ENCODE assay signal across 15 cellular contexts in genomic region chr22:46319319-46319718, GRCh38. TPM values are rescaled to one million over a fixed set of nuclear protein-coding genes. Genes with fewer than 3 reads are reported as not detected.
DNase-seq lines count a peak whose midpoint lies in the region; ATAC-seq and TF ChIP-seq lines count a peak whose summit lies in the region.
"Had no signal": no experiment of that assay in that cellular context is flagged by ENCODE, and none has a peak within 500 bp of the region (broad histone marks: within the 10 kb centered on the region; RNA-seq: fewer than 3 reads in every experiment).

No MANE protein-coding gene starts in this region.

- no peaks in the 10 kb centered on the region for H3K9me3 Mint-ChIP-seq in CD4-positive, CD25-positive, alpha-beta regulatory T cell
- H3K9me3 Mint-ChIP-seq in endodermal cell, result no peaks in the 10 kb centered on the region
- H3K9me3 Mint-ChIP-seq: CD8-positive, alpha-beta T cell; HFFc6 had no signal

- WGBS in endodermal cell (ENCODE audit: insufficient coverage in 1 of 2, insufficient read length in 1 of 2), 2 experiments, result 98 to 99% methylated on average over 7 to 10 of the region's 10 CpGs
- 95 to 98% (median 97%) methylated on average over 10 of the region's 10 CpGs for WGBS in spleen, 5 donors

- no peak overlapping the region for H3K4me3 Mint-ChIP-seq in CD4-positive, CD25-positive, alpha-beta regulatory T cell
- H3K4me3 Mint-ChIP-seq in endodermal cell, result no peak overlapping the region
- H3K4me3 Mint-ChIP-seq: CD8-positive, alpha-beta T cell; HFFc6 had no signal

- no peaks in the 10 kb centered on the region for H3K36me3 ChIP-seq in CD4-positive, CD25-positive, alpha-beta regulatory T cell (ENCODE audit: control insufficient read depth, insufficient read depth, low read length)
- H3K36me3 ChIP-seq in H7 (replicated peaks; ENCODE audit: control insufficient read depth, insufficient read depth, low read length), result peaks cover 30% of the 10 kb centered on the region
- peaks cover 72% of the 10 kb centered on the region for H3K36me3 ChIP-seq in endodermal cell (ENCODE audit: control insufficient read depth, insufficient read depth, low read length)
- H3K36me3 ChIP-seq in spleen, result peaks cover 0 to 93% (median 0%) of the 10 kb centered on the region in 6 donors

- no peaks in the 10 kb centered on the region for H3K36me3 Mint-ChIP-seq in CD4-positive, CD25-positive, alpha-beta regulatory T cell
- peaks cover 80% of the 10 kb centered on the region for H3K36me3 Mint-ChIP-seq in endodermal cell (ENCODE audit: low read depth)
- H3K36me3 Mint-ChIP-seq: CD8-positive, alpha-beta T cell had no signal

- ATAC-seq in CD4-positive, CD25-positive, alpha-beta regulatory T cell (ENCODE audit: low read depth in 2 of 2), result no peak
- no peak for ATAC-seq in GM18519 (IDR thresholded peaks at IDR 0.05; ENCODE audit: low FRiP score, unreplicated experiment)
- ATAC-seq: A549; CD8-positive, alpha-beta T cell had no signal

- H3K27ac Mint-ChIP-seq in CD4-positive, CD25-positive, alpha-beta regulatory T cell, result peak overlapping the region in 2 of 3 donors; percentile 55 to 65
- peak overlapping the region; percentile 14 for H3K27ac Mint-ChIP-seq in endodermal cell
- H3K27ac Mint-ChIP-seq: CD8-positive, alpha-beta T cell; HFFc6 had no signal

- no peak overlapping the region for H3K4me3 ChIP-seq in CD4-positive, CD25-positive, alpha-beta regulatory T cell (ENCODE audit: low read depth, low read length)
- H3K4me3 ChIP-seq in H7 (ENCODE audit: insufficient read depth, low read depth, low read length), result no peak overlapping the region
- H3K4me3 ChIP-seq in endodermal cell (ENCODE audit: low read length), result no peak overlapping the region
- H3K4me3 ChIP-seq in spleen, result no peak overlapping the region
- H3K4me3 ChIP-seq: A549 had no signal

- TF ChIP-seq CTCF in endodermal cell (conservative IDR thresholded peaks at IDR 0.05) (no peak), spleen (IDR thresholded peaks at IDR 0.05 in 8 of 11, conservative IDR thresholded peaks at IDR 0.05 in 3 of 11) (no peak)

- no peak for DNase-seq in CD4-positive, CD25-positive, alpha-beta regulatory T cell
- DNase-seq in H7, result peak; percentile 23
- DNase-seq in endodermal cell, result no peak
- peak; percentile 54 for DNase-seq in spleen
- no peak for DNase-seq in effector CD8-positive, alpha-beta T cell (lab: John Stamatoyannopoulos, UW)
- DNase-seq: BE2C; CD8-positive, alpha-beta T cell; COR-L47; DMS53; GF-D8; HCEC 1CT; HFFc6 had no signal

- TF ChIP-seq POLR2A in spleen (IDR thresholded peaks at IDR 0.05), result no peak

- no peak overlapping the region for H3K9ac ChIP-seq in endodermal cell (ENCODE audit: extremely low read depth, low read length, poor library complexity, severe bottlenecking)

- H3K9me3 ChIP-seq in CD4-positive, CD25-positive, alpha-beta regulatory T cell (ENCODE audit: control insufficient read depth in 2 of 2, low read length in 2 of 2), result no peaks in the 10 kb centered on the region
- H3K9me3 ChIP-seq in endodermal cell (ENCODE audit: control insufficient read depth, low read length) (no peaks in the 10 kb centered on the region), spleen (no peaks in the 10 kb centered on the region)
- H3K9me3 ChIP-seq: A549, BE2C had no signal

- no peak overlapping the region for H3K27ac ChIP-seq in CD4-positive, CD25-positive, alpha-beta regulatory T cell (ENCODE audit: insufficient read depth, low read length, poor library complexity, severe bottlenecking)
- H3K27ac ChIP-seq in endodermal cell (ENCODE audit: low read depth, low read length) (no peak overlapping the region), spleen (no peak overlapping the region)
- H3K27ac ChIP-seq: A549, C4-2B had no signal

- intact Hi-C loops in spleen (cut with DNase I; ENCODE audit: low total_unique reads), result loop anchor here (5.0 kb wide), 1 partner anchor 327 kb away; no protein-coding TSS in a partner anchor

- peaks cover 0 to 10% (median 0%) of the 10 kb centered on the region in 4 donors for H3K4me1 Mint-ChIP-seq in CD4-positive, CD25-positive, alpha-beta regulatory T cell
- H3K4me1 Mint-ChIP-seq in endodermal cell, result no peaks in the 10 kb centered on the region

- no peaks in the 10 kb centered on the region for H3K27me3 ChIP-seq in CD4-positive, CD25-positive, alpha-beta regulatory T cell (ENCODE audit: control insufficient read depth, insufficient read depth, low read length)
- H3K27me3 ChIP-seq in H7 (ENCODE audit: control insufficient read depth, insufficient read depth, low read length), result no peaks in the 10 kb centered on the region
- H3K27me3 ChIP-seq in endodermal cell (ENCODE audit: control insufficient read depth, insufficient read depth, low read length, poor library complexity, severe bottlenecking), result no peaks in the 10 kb centered on the region
- H3K27me3 ChIP-seq in spleen (replicated peaks in 1 of 7), result no peaks in the 10 kb centered on the region
- H3K27me3 ChIP-seq: BE2C had no signal

- no peaks in the 10 kb centered on the region for H3K4me1 ChIP-seq in CD4-positive, CD25-positive, alpha-beta regulatory T cell (ENCODE audit: control insufficient read depth, insufficient read depth, low read length, poor library complexity, severe bottlenecking)
- H3K4me1 ChIP-seq in endodermal cell (ENCODE audit: control insufficient read depth, insufficient read depth, low read length) (no peaks in the 10 kb centered on the region), spleen (peaks cover 0 to 2% (median 0%) of the 10 kb centered on the region in 6 donors)
- H3K4me1 ChIP-seq: A549, BE2C had no signal

- no peaks in the 10 kb centered on the region for H3K27me3 Mint-ChIP-seq in CD4-positive, CD25-positive, alpha-beta regulatory T cell
- H3K27me3 Mint-ChIP-seq in endodermal cell (ENCODE audit: insufficient read depth), result no peaks in the 10 kb centered on the region

RNA-seq across cellular contexts. Expression of gene TRMU, which starts 16.2 kb away (rescaled TPM):
- 63.3 TPM for total RNA-seq in CD4-positive, CD25-positive, alpha-beta regulatory T cell
- polyA plus RNA-seq in CD4-positive, CD25-positive, alpha-beta regulatory T cell, result 10 to 100 TPM; 11.0 to 17.8 (median 16.4) TPM
- total RNA-seq in H7 (2014; rRNA removed; shearing (Covaris generic)), result 72.9 and 76.2 TPM in 2 replicates
- total RNA-seq in endodermal cell, result 10 to 100 TPM; 79.7 to 84.5 TPM
- polyA plus RNA-seq in endodermal cell (2013, experiment 1 of 2), result 53.2 TPM
- 44.8 TPM for polyA plus RNA-seq in endodermal cell (2013, experiment 2 of 2)
- 10 to 100 TPM; 43.1 to 59.6 (median 49.8) TPM for total RNA-seq in spleen
- polyA plus RNA-seq in spleen, result 10 to 100 TPM; 23.7 to 32.4 (median 25.0) TPM

RNA-seq across cellular contexts. Expression of gene GTSE1, which starts 22.6 kb away (rescaled TPM):
- 1.3 TPM for total RNA-seq in CD4-positive, CD25-positive, alpha-beta regulatory T cell
- polyA plus RNA-seq in CD4-positive, CD25-positive, alpha-beta regulatory T cell, result under 1 TPM in 3 of 4 donors, not detected in 1; 0.17 to 0.73 (median 0.21) TPM
- total RNA-seq in H7 (2014; rRNA removed; shearing (Covaris generic)), result 38.8 and 42.9 TPM in 2 replicates
- total RNA-seq in endodermal cell (10 to 100 TPM; 39.5 to 59.5 TPM), spleen (1 to 10 TPM; 1.3 to 5.2 (median 3.2) TPM)
- 51.6 TPM for polyA plus RNA-seq in endodermal cell (2013, experiment 1 of 2)
- polyA plus RNA-seq in endodermal cell (2013, experiment 2 of 2), result 53.9 TPM
- 1 to 10 TPM; 1.3 to 4.9 (median 2.8) TPM for polyA plus RNA-seq in spleen

RNA-seq across cellular contexts. Expression of gene TTC38, which starts 51.5 kb away (rescaled TPM):
- 7.1 TPM for total RNA-seq in CD4-positive, CD25-positive, alpha-beta regulatory T cell
- polyA plus RNA-seq in CD4-positive, CD25-positive, alpha-beta regulatory T cell, result 10 to 100 TPM in 1 of 4 donors, 1 to 10 TPM in 3; 5.1 to 10.9 (median 5.7) TPM
- total RNA-seq in H7 (2014; rRNA removed; shearing (Covaris generic)), result 21.8 and 24.0 TPM in 2 replicates
- total RNA-seq in endodermal cell (10 to 100 TPM; 35.9 to 47.1 TPM), spleen (10 to 100 TPM; 32.5 to 51.9 (median 34.7) TPM)
- 24.3 TPM for polyA plus RNA-seq in endodermal cell (2013, experiment 1 of 2)
- polyA plus RNA-seq in endodermal cell (2013, experiment 2 of 2), result 18.7 TPM
- 10 to 100 TPM; 13.8 to 21.4 (median 15.2) TPM for polyA plus RNA-seq in spleen

RNA-seq across cellular contexts. Expression of gene PKDREJ, which starts 56.2 kb away (rescaled TPM):
- not detected for total RNA-seq in CD4-positive, CD25-positive, alpha-beta regulatory T cell
- polyA plus RNA-seq in CD4-positive, CD25-positive, alpha-beta regulatory T cell, result under 1 TPM in 1 of 4 donors, not detected in 3; 0.19 TPM
- 0.07 TPM in 1 of 2 replicates, not detected in the other for total RNA-seq in H7 (2014; rRNA removed; shearing (Covaris generic))
- under 1 TPM in 1 of 2 donors, not detected in 1; 0.04 TPM for total RNA-seq in endodermal cell
- polyA plus RNA-seq in endodermal cell (2013, experiment 1 of 2), result not detected
- polyA plus RNA-seq in endodermal cell (2013, experiment 2 of 2), result not detected
- total RNA-seq in spleen, result under 1 TPM in 1 of 7 donors, not detected in 6; 0.06 TPM
- polyA plus RNA-seq in spleen, result under 1 TPM in 2 of 3 donors, not detected in 1; 0.02 TPM
- total RNA-seq: CD8-positive, alpha-beta T cell; HFFc6 had no signal
- polyA plus RNA-seq: A549 had no signal

Comparison
In these comparisons a context has a peak if more than half of its experiments do, and no peak if none do; other contexts are left out.
1. DNase-seq: peak in H7 (single experiment) and spleen (single experiment); none in CD4-positive, CD25-positive, alpha-beta regulatory T cell (0 of 3), endodermal cell (single experiment) and effector CD8-positive, alpha-beta T cell (single experiment).